Comparison of ENCODE assay signal across 8 cellular contexts in the genomic region with DNA sequence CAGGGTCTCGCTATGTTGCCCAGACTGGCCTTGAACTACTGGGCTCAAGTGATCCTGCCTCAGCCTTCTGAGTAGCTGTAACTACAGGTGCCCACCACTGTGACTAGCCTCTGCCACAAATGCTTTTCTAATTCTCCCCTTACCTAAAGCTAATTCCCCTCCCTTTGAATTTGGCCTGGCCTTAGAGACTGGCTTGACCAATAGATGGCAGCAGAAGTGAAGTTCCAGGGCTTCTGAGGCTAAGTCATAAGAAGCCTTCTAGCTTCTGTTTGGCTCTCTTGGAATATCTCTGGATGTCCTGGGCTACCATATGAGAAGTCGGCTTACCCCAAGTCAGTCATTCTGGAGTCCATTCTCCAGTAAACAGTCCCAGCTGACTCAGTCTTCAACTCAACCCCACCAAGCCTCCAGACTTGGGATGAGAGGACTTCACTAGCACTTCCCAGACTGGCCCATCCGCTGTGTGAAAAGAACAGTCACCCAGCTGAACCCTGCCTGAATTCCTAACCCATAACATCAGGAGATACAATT.
DNase-seq lines count a peak whose midpoint lies in the region; TF ChIP-seq lines count a peak whose summit lies in the region.

No MANE protein-coding gene starts in this region.

- 77% methylated on average over 3 of the region's 3 CpGs; no CpG with 5 or more reads in 1 of the 2 experiments for WGBS in endodermal cell (ENCODE audit: insufficient coverage in 1 of 2, insufficient read length in 1 of 2), 2 experiments

- H3K36me3 ChIP-seq in OCI-LY3 (replicated peaks; ENCODE audit: low read depth, low read length) (no peaks in the 10 kb centered on the region), endodermal cell (ENCODE audit: control insufficient read depth, insufficient read depth, low read length) (no peaks in the 10 kb centered on the region), neural cell (ENCODE audit: insufficient read depth, low read length) (no peaks in the 10 kb centered on the region)

- H3K27ac ChIP-seq in OCI-LY3 (ENCODE audit: low read length) (no peak overlapping the region), endodermal cell (ENCODE audit: low read depth, low read length) (no peak overlapping the region), neural cell (ENCODE audit: low read length) (no peak overlapping the region)

- H3K9me2 ChIP-seq in neural cell (ENCODE audit: insufficient read depth, low read length) = no peaks in the 10 kb centered on the region

- H3K4me1 Mint-ChIP-seq in endodermal cell = no peaks in the 10 kb centered on the region
- H3K4me1 Mint-ChIP-seq in mesothelial cell of epicardium = no peaks in the 10 kb centered on the region

- H3K9ac ChIP-seq in OCI-LY3 (ENCODE audit: low read length) = no peak overlapping the region
- H3K9ac ChIP-seq in endodermal cell (ENCODE audit: extremely low read depth, low read length, poor library complexity, severe bottlenecking) = no peak overlapping the region
- no peak overlapping the region for H3K9ac ChIP-seq in neural cell (ENCODE audit: low read length)

- H3K79me2 ChIP-seq in OCI-LY3 (ENCODE audit: low read length) = no peaks in the 10 kb centered on the region
- H3K79me2 ChIP-seq in neural cell (replicated peaks; ENCODE audit: insufficient read depth, low read length) = no peaks in the 10 kb centered on the region

- H2AFZ ChIP-seq in OCI-LY3 (ENCODE audit: low read depth, low read length) = no peak overlapping the region
- no peak overlapping the region for H2AFZ ChIP-seq in neural cell (ENCODE audit: low read depth, low read length)

- no peaks in the 10 kb centered on the region for H3F3A ChIP-seq in neural cell (ENCODE audit: insufficient read depth, low read length, poor library complexity, severe bottlenecking)

- no peaks in the 10 kb centered on the region for H4K20me1 ChIP-seq in OCI-LY3 (ENCODE audit: insufficient read depth, low read length)
- H4K20me1 ChIP-seq in neural cell (ENCODE audit: insufficient read depth) = no peaks in the 10 kb centered on the region

- no peaks in the 10 kb centered on the region for H3K27me3 ChIP-seq in OCI-LY3 (ENCODE audit: low read depth, low read length)
- H3K27me3 ChIP-seq in endodermal cell (ENCODE audit: control insufficient read depth, insufficient read depth, low read length, poor library complexity, severe bottlenecking) = no peaks in the 10 kb centered on the region
- H3K27me3 ChIP-seq in neural cell (ENCODE audit: insufficient read depth, low read depth, low read length) = no peaks in the 10 kb centered on the region

- H3K9me3 ChIP-seq in OCI-LY3 (ENCODE audit: insufficient read depth, low read length) (no peaks in the 10 kb centered on the region), endodermal cell (ENCODE audit: control insufficient read depth, low read length) (no peaks in the 10 kb centered on the region), neural cell (ENCODE audit: low read length) (no peaks in the 10 kb centered on the region)

- no peak for TF ChIP-seq RAD21 in neural cell (conservative IDR thresholded peaks at IDR 0.05)

- H3K4me2 ChIP-seq in OCI-LY3 (ENCODE audit: low read length) (no peak overlapping the region), neural cell (ENCODE audit: low read length) (no peak overlapping the region)

- H3K27ac Mint-ChIP-seq in endodermal cell (no peak overlapping the region), mesothelial cell of epicardium (no peak overlapping the region)

- DNase-seq in SIG-M5 treated with dmso at 0.1 percent for 504 hours (lab: John Stamatoyannopoulos, UW; ENCODE audit: unreplicated experiment) (peak; percentile 48), SIG-M5 (lab: John Stamatoyannopoulos, UW) (no peak), HK-2 (ENCODE audit: unreplicated experiment) (peak; percentile 31), endodermal cell (peak; percentile 76), mesothelial cell of epicardium (ENCODE audit: low spot score in 2 of 2, unreplicated experiment in 2 of 2) (no peak), activated T-cell treated with anti-CD3 and anti-CD28 coated beads for 4 hours (no peak)

- H3K9me3 Mint-ChIP-seq in endodermal cell (peaks cover 37% of the 10 kb centered on the region), mesothelial cell of epicardium (peaks cover 22% of the 10 kb centered on the region)

- no peaks in the 10 kb centered on the region for H3K4me1 ChIP-seq in OCI-LY3 (ENCODE audit: low read length)
- H3K4me1 ChIP-seq in endodermal cell (ENCODE audit: control insufficient read depth, insufficient read depth, low read length) = no peaks in the 10 kb centered on the region

- no peak overlapping the region for H3K4me3 Mint-ChIP-seq in endodermal cell
- H3K4me3 Mint-ChIP-seq in mesothelial cell of epicardium = no peak overlapping the region

- peak; percentile 73 for TF ChIP-seq CTCF in OCI-LY3 (IDR thresholded peaks at IDR 0.05; ENCODE audit: low read depth, low read length)
- peak; percentile 75 for TF ChIP-seq CTCF in endodermal cell (conservative IDR thresholded peaks at IDR 0.05)
- TF ChIP-seq CTCF in neural cell (IDR thresholded peaks at IDR 0.05; ENCODE audit: poor library complexity, severe bottlenecking) = peak; percentile 25
- TF ChIP-seq CTCF in mesothelial cell of epicardium (IDR thresholded peaks at IDR 0.05; ENCODE audit: unreplicated experiment) = no peak

- no peaks in the 10 kb centered on the region for H3K36me3 Mint-ChIP-seq in endodermal cell (ENCODE audit: low read depth)
- H3K36me3 Mint-ChIP-seq in mesothelial cell of epicardium = peaks cover 5% of the 10 kb centered on the region

- H3K27me3 Mint-ChIP-seq in endodermal cell (ENCODE audit: insufficient read depth) (no peaks in the 10 kb centered on the region), mesothelial cell of epicardium (ENCODE audit: low read depth) (no peaks in the 10 kb centered on the region)

- no peak for TF ChIP-seq EP300 in neural cell (conservative IDR thresholded peaks at IDR 0.05; ENCODE audit: poor library complexity, severe bottlenecking)

- no peak overlapping the region for H3K4me3 ChIP-seq in OCI-LY3 (ENCODE audit: low read length)
- H3K4me3 ChIP-seq in endodermal cell (ENCODE audit: low read length) = no peak overlapping the region
- H3K4me3 ChIP-seq in neural cell (ENCODE audit: low read length) = no peak overlapping the region

TF ChIP-seq in neural cell, 6 proteins besides CTCF, POLR2A, EP300 and RAD21:
- TF ChIP-seq, protein P1, sequence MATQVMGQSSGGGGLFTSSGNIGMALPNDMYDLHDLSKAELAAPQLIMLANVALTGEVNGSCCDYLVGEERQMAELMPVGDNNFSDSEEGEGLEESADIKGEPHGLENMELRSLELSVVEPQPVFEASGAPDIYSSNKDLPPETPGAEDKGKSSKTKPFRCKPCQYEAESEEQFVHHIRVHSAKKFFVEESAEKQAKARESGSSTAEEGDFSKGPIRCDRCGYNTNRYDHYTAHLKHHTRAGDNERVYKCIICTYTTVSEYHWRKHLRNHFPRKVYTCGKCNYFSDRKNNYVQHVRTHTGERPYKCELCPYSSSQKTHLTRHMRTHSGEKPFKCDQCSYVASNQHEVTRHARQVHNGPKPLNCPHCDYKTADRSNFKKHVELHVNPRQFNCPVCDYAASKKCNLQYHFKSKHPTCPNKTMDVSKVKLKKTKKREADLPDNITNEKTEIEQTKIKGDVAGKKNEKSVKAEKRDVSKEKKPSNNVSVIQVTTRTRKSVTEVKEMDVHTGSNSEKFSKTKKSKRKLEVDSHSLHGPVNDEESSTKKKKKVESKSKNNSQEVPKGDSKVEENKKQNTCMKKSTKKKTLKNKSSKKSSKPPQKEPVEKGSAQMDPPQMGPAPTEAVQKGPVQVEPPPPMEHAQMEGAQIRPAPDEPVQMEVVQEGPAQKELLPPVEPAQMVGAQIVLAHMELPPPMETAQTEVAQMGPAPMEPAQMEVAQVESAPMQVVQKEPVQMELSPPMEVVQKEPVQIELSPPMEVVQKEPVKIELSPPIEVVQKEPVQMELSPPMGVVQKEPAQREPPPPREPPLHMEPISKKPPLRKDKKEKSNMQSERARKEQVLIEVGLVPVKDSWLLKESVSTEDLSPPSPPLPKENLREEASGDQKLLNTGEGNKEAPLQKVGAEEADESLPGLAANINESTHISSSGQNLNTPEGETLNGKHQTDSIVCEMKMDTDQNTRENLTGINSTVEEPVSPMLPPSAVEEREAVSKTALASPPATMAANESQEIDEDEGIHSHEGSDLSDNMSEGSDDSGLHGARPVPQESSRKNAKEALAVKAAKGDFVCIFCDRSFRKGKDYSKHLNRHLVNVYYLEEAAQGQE (IDR thresholded peaks at IDR 0.05; ENCODE audit: borderline replicate concordance) = no peak

Comparison
In these comparisons a context has a peak if more than half of its experiments do, and no peak if none do; other contexts are left out.
1. DNase-seq: peak in SIG-M5 treated with dmso at 0.1 percent for 504 hours (single experiment), HK-2 (single experiment) and endodermal cell (single experiment); none in SIG-M5 (single experiment), mesothelial cell of epicardium (0 of 2) and activated T-cell treated with anti-CD3 and anti-CD28 coated beads for 4 hours (single experiment).